11 cellular contexts compared by ENCODE assay signal in genomic region chr16:13244770-13245169, GRCh38.
"Had no signal": no experiment of that assay in that cellular context is flagged by ENCODE, and none has a peak within 500 bp of the region (broad histone marks: within the 10 kb centered on the region; RNA-seq: fewer than 3 reads in every experiment).

No MANE protein-coding gene starts in this region.

- ATAC-seq: GM23338, HCT116 had no signal

- DNase-seq: GM23248, GOT3, H7, H9, HCEC 1CT, HFFc6 had no signal

- H3K9me3 Mint-ChIP-seq: GM23338, H9 had no signal

- FAIRE-seq: H1, H54 had no signal

- H3K4me1 Mint-ChIP-seq: GM23338 had no signal

- H3K9ac ChIP-seq: GM23248 had no signal

- H3K27ac Mint-ChIP-seq: GM23338, H9, HFFc6 had no signal

- H3K36me3 ChIP-seq: HAP-1 had no signal

- H3K4me3 ChIP-seq: GM23248, GM23338, HAP-1 had no signal

- H2AFZ ChIP-seq: GM23248, GM23338 had no signal

- H3K4me1 ChIP-seq: HAP-1 had no signal

- H3K4me2 ChIP-seq: GM23338 had no signal

- H3K27ac ChIP-seq: GM23248 had no signal

- H3K9me3 ChIP-seq: HAP-1 had no signal

- H3K4me3 Mint-ChIP-seq: GM23338, H9, HFFc6 had no signal
